In the genomic region with DNA sequence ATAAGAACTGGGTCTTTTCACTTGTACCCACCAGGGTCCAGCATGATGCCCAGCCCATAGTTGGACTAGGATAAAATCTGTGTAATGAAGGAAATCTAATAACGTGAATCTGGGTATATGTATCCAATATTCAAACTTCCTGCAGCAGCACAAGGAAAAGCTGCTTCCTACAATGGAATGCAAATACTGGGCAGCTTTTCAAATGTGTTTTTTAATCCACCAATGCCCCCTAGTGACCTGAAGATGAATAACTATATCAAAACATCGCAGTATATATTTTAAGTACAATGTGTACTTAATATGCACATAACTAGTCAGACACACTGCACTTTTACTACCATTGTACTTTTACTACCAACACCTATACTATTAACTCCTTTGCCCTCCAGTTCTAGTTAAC, we compare ENCODE assay signal across 8 cellular contexts. TPM values are rescaled to one million over a fixed set of nuclear protein-coding genes. Genes with fewer than 3 reads are reported as not detected.
DNase-seq lines count a peak whose midpoint lies in the region; ATAC-seq and TF ChIP-seq lines count a peak whose summit lies in the region.

No MANE protein-coding gene starts in this region.

- peak; percentile 60 for DNase-seq in AG08395 (ENCODE audit: low spot score)
- peak; percentile 45 for DNase-seq in GM13977 (ENCODE audit: low spot score)
- peak; percentile 13 for DNase-seq in NCI-H226
- DNase-seq in central memory CD8-positive, alpha-beta T cell (ENCODE audit: low spot score in 2 of 2), result no peak
- DNase-seq in left kidney (ENCODE audit: low read depth, low spot score), result peak; percentile 69
- DNase-seq in upper lobe of left lung, result no peak
- DNase-seq in stimulated activated CD4-positive, alpha-beta T cell treated with anti-CD3 and anti-CD28 coated beads, Interleukin-2, amount 100 ng/mL, for 24 hours, result no peak

- no peak overlapping the region for H3K4me3 Mint-ChIP-seq in central memory CD8-positive, alpha-beta T cell

- 0 to 7% methylated on average over 2 of the region's 2 CpGs for WGBS in upper lobe of left lung, 2 donors

- in situ Hi-C loops in GM13977 (cut with MboI; ENCODE audit: low pct_unique_long_range_greater_than_20kb, low sequenced_read_pairs, unreplicated experiment), result loop anchor here (10.0 to 25.0 kb wide), 2 partner anchors 208 to 335 kb away; no protein-coding TSS in a partner anchor

- peak; percentile 38 for ATAC-seq in central memory CD8-positive, alpha-beta T cell (replicated peaks; ENCODE audit: extremely low read depth, poor library complexity, severe bottlenecking)
- peak; percentile 74 to 87 for ATAC-seq in upper lobe of left lung (ENCODE audit: low FRiP score in 2 of 2)
- ATAC-seq in HG02970 (IDR thresholded peaks at IDR 0.05; ENCODE audit: low FRiP score, unreplicated experiment), result no peak

- H3K27ac ChIP-seq in upper lobe of left lung, result peak overlapping the region in 3 of 4 donors; percentile 54 to 77 (median 65)

- H3K27me3 Mint-ChIP-seq in central memory CD8-positive, alpha-beta T cell, result no peaks in the 10 kb centered on the region

- H3K36me3 Mint-ChIP-seq in central memory CD8-positive, alpha-beta T cell (ENCODE audit: insufficient read depth), result peaks cover 2% of the 10 kb centered on the region

- no peaks in the 10 kb centered on the region for H3K9me3 Mint-ChIP-seq in central memory CD8-positive, alpha-beta T cell

- no peaks in the 10 kb centered on the region for H3K36me3 ChIP-seq in upper lobe of left lung

- no peaks in the 10 kb centered on the region for H3K27me3 ChIP-seq in upper lobe of left lung

- no peaks in the 10 kb centered on the region for H3K9me3 ChIP-seq in upper lobe of left lung

- H3K4me1 Mint-ChIP-seq in central memory CD8-positive, alpha-beta T cell, result no peaks in the 10 kb centered on the region

- peaks cover 4 to 13% (median 8%) of the 10 kb centered on the region in 4 donors for H3K4me1 ChIP-seq in upper lobe of left lung

- TF ChIP-seq EP300 in upper lobe of left lung (IDR thresholded peaks at IDR 0.05), result no peak

- peak; percentile 51 for TF ChIP-seq CTCF in GM13977 (IDR thresholded peaks at IDR 0.05; ENCODE audit: extremely low read depth, insufficient read depth, missing control alignments)
- TF ChIP-seq CTCF in upper lobe of left lung (IDR thresholded peaks at IDR 0.05), result peak in 5 of 6 experiments; percentile 12 to 69 (median 60)

- no peak for TF ChIP-seq POLR2A in upper lobe of left lung (IDR thresholded peaks at IDR 0.05)

- peak overlapping the region in 2 of 4 donors; percentile 15 to 19 for H3K4me3 ChIP-seq in upper lobe of left lung

- H3K27ac Mint-ChIP-seq in central memory CD8-positive, alpha-beta T cell (ENCODE audit: low read depth), result no peak overlapping the region

RNA-seq across cellular contexts. Expression of a gene that starts 5.3 kb away (rescaled TPM):
- total RNA-seq in upper lobe of left lung, result 10 to 100 TPM in 5 of 6 donors, under 1 TPM in 1; 0.89 to 15.0 (median 12.0) TPM

RNA-seq across cellular contexts. Expression of a gene that starts 5.4 kb away (rescaled TPM):
- total RNA-seq in upper lobe of left lung, result under 1 TPM in 1 of 6 donors, not detected in 5; 0.11 TPM

Comparison
In these comparisons a context has a peak if more than half of its experiments do, and no peak if none do; other contexts are left out.
1. DNase-seq: peak in AG08395 (single experiment), GM13977 (single experiment), NCI-H226 (single experiment) and left kidney (single experiment); none in central memory CD8-positive, alpha-beta T cell (0 of 2), upper lobe of left lung (0 of 2) and stimulated activated CD4-positive, alpha-beta T cell treated with anti-CD3 and anti-CD28 coated beads, Interleukin-2, amount 100 ng/mL, for 24 hours (0 of 2).